ENCODE assay signal across 8 cellular contexts in genomic region chr11:62706841-62707240, GRCh38. TPM values are rescaled to one million over a fixed set of nuclear protein-coding genes. Genes with fewer than 3 reads are reported as not detected.
DNase-seq lines count a peak whose midpoint lies in the region; ATAC-seq, FAIRE-seq and TF ChIP-seq lines count a peak whose summit lies in the region.

No MANE protein-coding gene starts in this region.

- no peak for TF ChIP-seq CTCF in C4-2B (conservative IDR thresholded peaks at IDR 0.05)
- no peak for TF ChIP-seq CTCF in OCI-LY7 (conservative IDR thresholded peaks at IDR 0.05; ENCODE audit: low read length)
- TF ChIP-seq CTCF in neural progenitor cell (IDR thresholded peaks at IDR 0.05), result no peak

- H3K4me2 ChIP-seq in OCI-LY7 (ENCODE audit: low read length) (peak overlapping the region; percentile 94; the same call in 1 of the 2 replicates), neural progenitor cell (peak overlapping the region; percentile 96)

- no peaks in the 10 kb centered on the region for H3K9me3 Mint-ChIP-seq in neural progenitor cell

- TF ChIP-seq POLR2A in GM12892 (IDR thresholded peaks at IDR 0.05; ENCODE audit: low read depth, low read length), result no peak

- peaks cover 8% of the 10 kb centered on the region for H3K27me3 Mint-ChIP-seq in neural progenitor cell (ENCODE audit: insufficient read depth, low read depth)

- H3K9me3 ChIP-seq in OCI-LY7 (ENCODE audit: low read length), result no peaks in the 10 kb centered on the region
- no peaks in the 10 kb centered on the region for H3K9me3 ChIP-seq in endocrine pancreas (ENCODE audit: control insufficient read depth, low read length)
- H3K9me3 ChIP-seq in neural progenitor cell (ENCODE audit: low read depth), result no peaks in the 10 kb centered on the region

- no peaks in the 10 kb centered on the region for H3K79me2 ChIP-seq in OCI-LY7 (ENCODE audit: insufficient read depth, low read depth, low read length)
- H3K79me2 ChIP-seq in neural progenitor cell (ENCODE audit: low read depth), result peaks cover 16% of the 10 kb centered on the region

- H3F3A ChIP-seq in neural progenitor cell (ENCODE audit: low read depth), result peaks cover 63% of the 10 kb centered on the region

- H3K36me3 ChIP-seq in OCI-LY7 (ENCODE audit: insufficient read depth, low read length) (peaks cover 93% of the 10 kb centered on the region), endocrine pancreas (ENCODE audit: control insufficient read depth, insufficient read depth, low read length) (no peaks in the 10 kb centered on the region), neural progenitor cell (no peaks in the 10 kb centered on the region)

- H3K4me1 Mint-ChIP-seq in neural progenitor cell, result peaks cover 47% of the 10 kb centered on the region

- CTCF ChIA-PET in OCI-LY7 (lab: Charles Lee; ENCODE audit: unreplicated experiment), result no interaction called here

- no TSS peak for BruUV-seq in OCI-LY7 (replicated peaks; lab: Mats Ljungman, UMichigan)

- POLR2A ChIA-PET in OCI-LY7 (lab: Charles Lee), result interaction anchor here (0.7 to 1.4 kb wide), 2 partner anchors 122 to 137 kb away, joined by 5 read pairs; no protein-coding TSS in a partner anchor

- peaks cover 44% of the 10 kb centered on the region for H3K4me1 ChIP-seq in OCI-LY7 (ENCODE audit: insufficient read depth, low read length, poor library complexity, severe bottlenecking)
- peaks cover 3% of the 10 kb centered on the region for H3K4me1 ChIP-seq in endocrine pancreas (ENCODE audit: control insufficient read depth, insufficient read depth, low read length)
- peaks cover 32% of the 10 kb centered on the region for H3K4me1 ChIP-seq in neural progenitor cell

- no peaks in the 10 kb centered on the region for H3K9me2 ChIP-seq in OCI-LY7 (ENCODE audit: insufficient read depth, low read length)

- H3K9ac ChIP-seq in endocrine pancreas (ENCODE audit: control insufficient read depth, insufficient read depth, low read length) (peak overlapping the region; percentile 73), neural progenitor cell (no peak overlapping the region)

- peak overlapping the region; percentile 85 for H3K27ac Mint-ChIP-seq in neural progenitor cell

- peaks cover 18% of the 10 kb centered on the region for H3K36me3 Mint-ChIP-seq in neural progenitor cell

- peak overlapping the region; percentile 88 for H3K4me3 Mint-ChIP-seq in neural progenitor cell

- DNase-seq in OCI-LY7 (ENCODE audit: low spot score), result no peak
- no peak for DNase-seq in neural progenitor cell (ENCODE audit: low spot score)
- DNase-seq in posterior cingulate gyrus, result no peak
- no peak for DNase-seq in stimulated activated CD4-positive, alpha-beta T cell treated with anti-CD3 and anti-CD28 coated beads, Interleukin-4, amount 100 ng/mL, for 4 hours
- DNase-seq in GM12892 (ENCODE audit: insufficient read length), result no peak

- no peaks in the 10 kb centered on the region for H3K27me3 ChIP-seq in endocrine pancreas (ENCODE audit: control insufficient read depth, insufficient read depth, low read length)
- no peaks in the 10 kb centered on the region for H3K27me3 ChIP-seq in neural progenitor cell

- H3K4me3 ChIP-seq in OCI-LY7 (ENCODE audit: low read depth, low read length, poor library complexity, severe bottlenecking) (no peak overlapping the region), endocrine pancreas (ENCODE audit: control insufficient read depth, insufficient read depth, low read length) (peak overlapping the region; percentile 53), neural progenitor cell (peak overlapping the region; percentile 60)

- no peak for ATAC-seq in GM21786 (IDR thresholded peaks at IDR 0.05; ENCODE audit: unreplicated experiment)

- H2AFZ ChIP-seq in OCI-LY7 (ENCODE audit: low read length), result no peak overlapping the region
- H2AFZ ChIP-seq in neural progenitor cell (replicated peaks), result peak overlapping the region; percentile 7

- intact Hi-C loops in OCI-LY7 (cut with micrococcal nuclease; ENCODE audit: unreplicated experiment), result loop anchor here (2.0 kb wide), 1 partner anchor 20 kb away; the partner anchor contains the start of gene HNRNPUL2
- intact Hi-C loops in posterior cingulate gyrus (cut with DNase I), result loop anchor here (10.0 kb wide), 1 partner anchor 112 kb away; the partner anchor contains the start of gene TUT1

- FAIRE-seq in GM12892 (lab: Jason Lieb, UNC), result no peak

- H4K20me1 ChIP-seq in OCI-LY7 (ENCODE audit: insufficient read depth, low read length) (no peaks in the 10 kb centered on the region), neural progenitor cell (ENCODE audit: low read depth) (no peaks in the 10 kb centered on the region)

- peak overlapping the region; percentile 87 for H3K27ac ChIP-seq in C4-2B
- no peak overlapping the region for H3K27ac ChIP-seq in OCI-LY7 (ENCODE audit: low read depth, low read length, poor library complexity, severe bottlenecking)
- peak overlapping the region; percentile 72 for H3K27ac ChIP-seq in neural progenitor cell

RNA-seq across cellular contexts. Expression of gene BSCL2, which starts 0.4 kb away (rescaled TPM):
- 20.7 and 21.6 TPM in 2 replicates for total RNA-seq in OCI-LY7 (2014; rRNA removed; shearing (Covaris generic))
- total RNA-seq in OCI-LY7 (2022) (46.2 and 46.7 TPM in 2 replicates), neural progenitor cell (ENCODE audit: low replicate concordance) (34.6 and 63.1 TPM in 2 replicates)
- 28.5 TPM for polyA plus RNA-seq in GM12892 (2012; ENCODE audit: missing spikeins)

RNA-seq across cellular contexts. Expression of gene GNG3, which starts 0.6 kb away (rescaled TPM):
- total RNA-seq in OCI-LY7 (2014; rRNA removed; shearing (Covaris generic)), result not detected in 2 replicates
- total RNA-seq in OCI-LY7 (2022) (not detected in 2 replicates), neural progenitor cell (ENCODE audit: low replicate concordance) (2.0 TPM in 1 of 2 replicates, not detected in the other)
- polyA plus RNA-seq in GM12892 (2012; ENCODE audit: missing spikeins), result 0.76 TPM

RNA-seq across cellular contexts. Expression of gene LRRN4CL, which starts 17.5 kb away (rescaled TPM):
- 0.79 and 1.3 TPM in 2 replicates for total RNA-seq in OCI-LY7 (2014; rRNA removed; shearing (Covaris generic))
- total RNA-seq in OCI-LY7 (2022) (0.65 TPM in 2 replicates), neural progenitor cell (ENCODE audit: low replicate concordance) (0.40 TPM in 1 of 2 replicates, not detected in the other)
- not detected for polyA plus RNA-seq in GM12892 (2012; ENCODE audit: missing spikeins)

RNA-seq across cellular contexts. Expression of gene HNRNPUL2, which starts 20.4 kb away (rescaled TPM):
- 8.3 and 19.2 TPM in 2 replicates for total RNA-seq in OCI-LY7 (2014; rRNA removed; shearing (Covaris generic))
- total RNA-seq in OCI-LY7 (2022) (59.2 and 64.4 TPM in 2 replicates), neural progenitor cell (ENCODE audit: low replicate concordance) (30.9 and 32.5 TPM in 2 replicates)
- polyA plus RNA-seq in GM12892 (2012; ENCODE audit: missing spikeins), result 44.8 TPM

RNA-seq across cellular contexts. Expression of gene TTC9C, which starts 21.4 kb away (rescaled TPM):
- total RNA-seq in OCI-LY7 (2014; rRNA removed; shearing (Covaris generic)), result 36.7 and 51.7 TPM in 2 replicates
- 70.2 and 75.1 TPM in 2 replicates for total RNA-seq in OCI-LY7 (2022)
- total RNA-seq in neural progenitor cell (ENCODE audit: low replicate concordance), result 55.7 and 78.4 TPM in 2 replicates
- 50.9 TPM for polyA plus RNA-seq in GM12892 (2012; ENCODE audit: missing spikeins)
